ENCODE assay signal across 8 cellular contexts in the genomic region with DNA sequence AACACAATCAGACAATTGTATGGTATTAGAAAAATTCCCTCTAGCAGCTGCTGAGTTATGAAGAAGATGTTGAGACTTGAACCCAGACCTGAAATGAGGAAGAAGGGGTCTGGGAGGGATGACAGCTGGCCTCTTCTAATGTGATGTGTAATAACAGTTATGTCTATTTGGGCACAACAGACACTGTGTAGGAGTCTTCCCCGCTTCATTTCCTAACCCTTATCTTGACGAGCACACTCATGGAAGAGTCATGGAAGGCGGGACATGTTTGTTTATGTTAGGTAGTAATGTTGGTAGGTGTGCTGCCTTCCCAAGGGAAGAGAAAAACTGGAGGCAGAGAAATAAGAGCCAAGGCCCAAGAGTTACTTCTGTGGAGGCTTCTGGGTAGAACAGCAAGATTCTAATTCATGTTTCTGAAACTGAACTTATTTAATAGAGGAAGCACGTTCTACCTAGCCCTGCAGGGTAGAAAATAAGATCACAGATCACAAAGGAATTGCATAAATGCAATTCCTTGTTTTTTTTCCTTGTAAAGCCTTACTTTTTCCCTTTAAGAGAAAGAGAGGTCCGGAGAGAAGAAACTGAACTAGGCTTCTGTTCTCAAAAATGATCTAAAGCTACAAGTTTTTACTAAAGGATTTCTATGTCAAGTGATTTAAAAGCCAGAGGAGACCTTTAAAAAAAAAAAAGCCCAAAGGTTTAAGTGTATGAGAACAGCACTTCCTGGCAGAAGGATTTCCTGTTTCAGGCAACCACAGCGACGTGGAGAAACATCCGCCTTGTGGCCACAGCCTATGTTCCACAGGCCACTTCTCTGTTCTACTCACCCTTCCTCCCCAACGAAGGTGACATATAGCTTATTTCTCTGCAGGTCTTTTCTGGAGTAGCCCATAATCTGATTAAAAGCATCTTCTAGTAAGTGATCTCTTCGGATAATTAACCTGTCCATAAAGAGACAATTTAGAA.
DNase-seq lines count a peak whose midpoint lies in the region; ATAC-seq and TF ChIP-seq lines count a peak whose summit lies in the region.

No MANE protein-coding gene starts in this region.

- no peak for TF ChIP-seq CTCF in OCI-LY3 (IDR thresholded peaks at IDR 0.05; ENCODE audit: low read depth, low read length)

- H3K4me3 ChIP-seq in OCI-LY3 (ENCODE audit: low read length) (no peak overlapping the region; the same call in 1 of the 2 replicates), skeletal muscle tissue (ENCODE audit: low read length in 3 of 3) (no peak overlapping the region)

- H3K27me3 ChIP-seq in OCI-LY3 (ENCODE audit: low read depth, low read length), result no peaks in the 10 kb centered on the region
- no peaks in the 10 kb centered on the region for H3K27me3 ChIP-seq in skeletal muscle tissue (ENCODE audit: control insufficient read depth in 3 of 3, insufficient read depth in 3 of 3, low read length in 3 of 3)

- H3K79me2 ChIP-seq in OCI-LY3 (ENCODE audit: low read length), result no peaks in the 10 kb centered on the region

- H3K36me3 ChIP-seq in OCI-LY3 (replicated peaks; ENCODE audit: low read depth, low read length) (no peaks in the 10 kb centered on the region), skeletal muscle tissue (ENCODE audit: control insufficient read depth in 3 of 3, insufficient read depth in 3 of 3, low read length in 3 of 3) (no peaks in the 10 kb centered on the region)

- H3K4me1 ChIP-seq in OCI-LY3 (ENCODE audit: low read length) (peaks cover 36% of the 10 kb centered on the region), skeletal muscle tissue (ENCODE audit: control insufficient read depth in 3 of 3, insufficient read depth in 3 of 3, low read length in 3 of 3) (peaks cover 0 to 6% (median 0%) of the 10 kb centered on the region in 3 donors)

- H3K4me2 ChIP-seq in OCI-LY3 (ENCODE audit: low read length), result peak overlapping the region; percentile 30

- H3K27ac ChIP-seq in OCI-LY3 (ENCODE audit: low read length), result peak overlapping the region; percentile 41
- peak overlapping the region; percentile 39 for H3K27ac ChIP-seq in skeletal muscle tissue (ENCODE audit: low read depth, low read length)

- DNase-seq in activated T-cell treated with anti-CD3 and anti-CD28 coated beads for 48 hours (ENCODE audit: low read depth) (peak; percentile 73), foreskin melanocyte (peak; percentile 59), COLO668 (lab: John Stamatoyannopoulos, UW; ENCODE audit: unreplicated experiment) (no peak)

- H2AFZ ChIP-seq in OCI-LY3 (ENCODE audit: low read depth, low read length), result peak overlapping the region; percentile 48

- H3K9ac ChIP-seq in OCI-LY3 (ENCODE audit: low read length) (peak overlapping the region; percentile 15; the same call in 1 of the 2 replicates), skeletal muscle tissue (ENCODE audit: low read depth in 1 of 3, low read length in 3 of 3) (no peak overlapping the region)

- ATAC-seq in GM18511 (IDR thresholded peaks at IDR 0.05; ENCODE audit: unreplicated experiment), result peak; percentile 77
- peak; percentile 76 for ATAC-seq in HG02884 (IDR thresholded peaks at IDR 0.05; ENCODE audit: unreplicated experiment)
- no peak for ATAC-seq in SK-N-SH treated with all-trans-retinoic acid at 6 μM for 48 hours

- no peaks in the 10 kb centered on the region for H4K20me1 ChIP-seq in OCI-LY3 (ENCODE audit: insufficient read depth, low read length)

- H3K9me3 ChIP-seq in OCI-LY3 (ENCODE audit: insufficient read depth, low read length), result no peaks in the 10 kb centered on the region
- no peaks in the 10 kb centered on the region for H3K9me3 ChIP-seq in skeletal muscle tissue (ENCODE audit: control insufficient read depth in 3 of 3, low read length in 3 of 3)

TF ChIP-seq in SK-N-SH treated with all-trans-retinoic acid at 6 μM for 48 hours, 23 proteins besides CTCF, POLR2A, EP300 and RAD21:
- TF ChIP-seq, protein P1, sequence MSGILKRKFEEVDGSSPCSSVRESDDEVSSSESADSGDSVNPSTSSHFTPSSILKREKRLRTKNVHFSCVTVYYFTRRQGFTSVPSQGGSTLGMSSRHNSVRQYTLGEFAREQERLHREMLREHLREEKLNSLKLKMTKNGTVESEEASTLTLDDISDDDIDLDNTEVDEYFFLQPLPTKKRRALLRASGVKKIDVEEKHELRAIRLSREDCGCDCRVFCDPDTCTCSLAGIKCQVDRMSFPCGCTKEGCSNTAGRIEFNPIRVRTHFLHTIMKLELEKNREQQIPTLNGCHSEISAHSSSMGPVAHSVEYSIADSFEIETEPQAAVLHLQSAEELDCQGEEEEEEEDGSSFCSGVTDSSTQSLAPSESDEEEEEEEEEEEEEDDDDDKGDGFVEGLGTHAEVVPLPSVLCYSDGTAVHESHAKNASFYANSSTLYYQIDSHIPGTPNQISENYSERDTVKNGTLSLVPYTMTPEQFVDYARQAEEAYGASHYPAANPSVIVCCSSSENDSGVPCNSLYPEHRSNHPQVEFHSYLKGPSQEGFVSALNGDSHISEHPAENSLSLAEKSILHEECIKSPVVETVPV (CRISPR knock-in tag; IDR thresholded peaks at IDR 0.05), result no peak
- TF ChIP-seq TOX (CRISPR knock-in tag; IDR thresholded peaks at IDR 0.05; ENCODE audit: borderline replicate concordance) (no peak), OSR1 (CRISPR knock-in tag; IDR thresholded peaks at IDR 0.05) (no peak), ZNF8 (CRISPR knock-in tag; IDR thresholded peaks at IDR 0.05) (no peak), BACH2 (CRISPR knock-in tag; IDR thresholded peaks at IDR 0.05; ENCODE audit: borderline replicate concordance) (no peak), ESRRG (CRISPR knock-in tag; IDR thresholded peaks at IDR 0.05) (no peak), TCF4 (CRISPR knock-in tag; IDR thresholded peaks at IDR 0.05; ENCODE audit: borderline replicate concordance) (no peak)
- TF ChIP-seq, protein P2, sequence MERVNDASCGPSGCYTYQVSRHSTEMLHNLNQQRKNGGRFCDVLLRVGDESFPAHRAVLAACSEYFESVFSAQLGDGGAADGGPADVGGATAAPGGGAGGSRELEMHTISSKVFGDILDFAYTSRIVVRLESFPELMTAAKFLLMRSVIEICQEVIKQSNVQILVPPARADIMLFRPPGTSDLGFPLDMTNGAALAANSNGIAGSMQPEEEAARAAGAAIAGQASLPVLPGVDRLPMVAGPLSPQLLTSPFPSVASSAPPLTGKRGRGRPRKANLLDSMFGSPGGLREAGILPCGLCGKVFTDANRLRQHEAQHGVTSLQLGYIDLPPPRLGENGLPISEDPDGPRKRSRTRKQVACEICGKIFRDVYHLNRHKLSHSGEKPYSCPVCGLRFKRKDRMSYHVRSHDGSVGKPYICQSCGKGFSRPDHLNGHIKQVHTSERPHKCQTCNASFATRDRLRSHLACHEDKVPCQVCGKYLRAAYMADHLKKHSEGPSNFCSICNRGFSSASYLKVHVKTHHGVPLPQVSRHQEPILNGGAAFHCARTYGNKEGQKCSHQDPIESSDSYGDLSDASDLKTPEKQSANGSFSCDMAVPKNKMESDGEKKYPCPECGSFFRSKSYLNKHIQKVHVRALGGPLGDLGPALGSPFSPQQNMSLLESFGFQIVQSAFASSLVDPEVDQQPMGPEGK (CRISPR knock-in tag; IDR thresholded peaks at IDR 0.05; ENCODE audit: borderline replicate concordance), result no peak
- TF ChIP-seq, protein P3, sequence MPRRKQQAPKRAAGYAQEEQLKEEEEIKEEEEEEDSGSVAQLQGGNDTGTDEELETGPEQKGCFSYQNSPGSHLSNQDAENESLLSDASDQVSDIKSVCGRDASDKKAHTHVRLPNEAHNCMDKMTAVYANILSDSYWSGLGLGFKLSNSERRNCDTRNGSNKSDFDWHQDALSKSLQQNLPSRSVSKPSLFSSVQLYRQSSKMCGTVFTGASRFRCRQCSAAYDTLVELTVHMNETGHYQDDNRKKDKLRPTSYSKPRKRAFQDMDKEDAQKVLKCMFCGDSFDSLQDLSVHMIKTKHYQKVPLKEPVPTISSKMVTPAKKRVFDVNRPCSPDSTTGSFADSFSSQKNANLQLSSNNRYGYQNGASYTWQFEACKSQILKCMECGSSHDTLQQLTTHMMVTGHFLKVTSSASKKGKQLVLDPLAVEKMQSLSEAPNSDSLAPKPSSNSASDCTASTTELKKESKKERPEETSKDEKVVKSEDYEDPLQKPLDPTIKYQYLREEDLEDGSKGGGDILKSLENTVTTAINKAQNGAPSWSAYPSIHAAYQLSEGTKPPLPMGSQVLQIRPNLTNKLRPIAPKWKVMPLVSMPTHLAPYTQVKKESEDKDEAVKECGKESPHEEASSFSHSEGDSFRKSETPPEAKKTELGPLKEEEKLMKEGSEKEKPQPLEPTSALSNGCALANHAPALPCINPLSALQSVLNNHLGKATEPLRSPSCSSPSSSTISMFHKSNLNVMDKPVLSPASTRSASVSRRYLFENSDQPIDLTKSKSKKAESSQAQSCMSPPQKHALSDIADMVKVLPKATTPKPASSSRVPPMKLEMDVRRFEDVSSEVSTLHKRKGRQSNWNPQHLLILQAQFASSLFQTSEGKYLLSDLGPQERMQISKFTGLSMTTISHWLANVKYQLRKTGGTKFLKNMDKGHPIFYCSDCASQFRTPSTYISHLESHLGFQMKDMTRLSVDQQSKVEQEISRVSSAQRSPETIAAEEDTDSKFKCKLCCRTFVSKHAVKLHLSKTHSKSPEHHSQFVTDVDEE (CRISPR knock-in tag; IDR thresholded peaks at IDR 0.05), result no peak
- TF ChIP-seq, protein P4, sequence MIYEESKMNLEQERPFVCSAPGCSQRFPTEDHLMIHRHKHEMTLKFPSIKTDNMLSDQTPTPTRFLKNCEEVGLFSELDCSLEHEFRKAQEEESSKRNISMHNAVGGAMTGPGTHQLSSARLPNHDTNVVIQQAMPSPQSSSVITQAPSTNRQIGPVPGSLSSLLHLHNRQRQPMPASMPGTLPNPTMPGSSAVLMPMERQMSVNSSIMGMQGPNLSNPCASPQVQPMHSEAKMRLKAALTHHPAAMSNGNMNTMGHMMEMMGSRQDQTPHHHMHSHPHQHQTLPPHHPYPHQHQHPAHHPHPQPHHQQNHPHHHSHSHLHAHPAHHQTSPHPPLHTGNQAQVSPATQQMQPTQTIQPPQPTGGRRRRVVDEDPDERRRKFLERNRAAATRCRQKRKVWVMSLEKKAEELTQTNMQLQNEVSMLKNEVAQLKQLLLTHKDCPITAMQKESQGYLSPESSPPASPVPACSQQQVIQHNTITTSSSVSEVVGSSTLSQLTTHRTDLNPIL (CRISPR knock-in tag; IDR thresholded peaks at IDR 0.05; ENCODE audit: low read depth), result no peak
